9 cellular contexts compared by ENCODE assay signal in the genomic region with DNA sequence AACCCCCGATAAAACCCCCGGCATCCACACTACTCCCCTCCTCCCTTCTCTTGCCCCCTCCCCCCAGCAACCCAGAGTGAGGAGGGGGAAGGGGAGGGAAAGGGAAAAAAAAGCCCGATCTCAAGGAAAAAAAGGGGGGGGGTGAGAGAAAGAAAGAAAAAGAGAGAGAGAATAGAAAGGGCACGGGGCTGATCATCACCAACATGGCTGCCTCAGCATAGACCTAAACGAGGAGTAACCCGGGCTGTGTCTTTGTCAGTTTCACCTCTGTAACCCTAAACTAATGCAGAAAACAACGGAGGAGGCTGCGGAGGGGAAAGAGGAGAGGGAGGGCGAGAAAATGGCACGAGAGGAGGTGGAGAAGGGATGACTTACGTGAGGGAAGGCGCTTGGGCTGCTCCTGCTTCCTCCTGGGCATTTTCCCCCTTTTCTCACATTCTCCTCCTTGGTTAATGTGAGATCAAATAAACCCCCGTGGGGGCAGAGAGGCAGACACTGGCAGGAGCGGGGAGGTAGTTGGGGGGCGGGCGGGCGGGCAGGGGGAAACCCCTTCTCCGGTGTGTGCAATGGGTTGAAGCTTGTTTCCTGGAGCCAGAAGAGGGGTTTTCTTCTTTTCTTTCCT. TPM values are rescaled to one million over a fixed set of nuclear protein-coding genes. Genes with fewer than 3 reads are reported as not detected.
DNase-seq lines count a peak whose midpoint lies in the region; ATAC-seq, FAIRE-seq and TF ChIP-seq lines count a peak whose summit lies in the region.
"Had no signal": no experiment of that assay in that cellular context is flagged by ENCODE, and none has a peak within 500 bp of the region (broad histone marks: within the 10 kb centered on the region; RNA-seq: fewer than 3 reads in every experiment).

No MANE protein-coding gene starts in this region.

- H3K36me3 ChIP-seq in HUES6 (ENCODE audit: control insufficient read depth, insufficient read depth, low read length) (no peaks in the 10 kb centered on the region), WERI-Rb-1 (no peaks in the 10 kb centered on the region)

- no peaks in the 10 kb centered on the region for H3K9me3 ChIP-seq in HUES6 (ENCODE audit: control insufficient read depth, insufficient read depth, low read depth, low read length)
- H3K9me3 ChIP-seq in WERI-Rb-1 (ENCODE audit: severe bottlenecking): no peaks in the 10 kb centered on the region

- H3K9ac ChIP-seq in HUES6 (ENCODE audit: low read length): peak overlapping the region; percentile 99

- H3K4me3 ChIP-seq in HUES6 (ENCODE audit: low read depth, low read length) (peak overlapping the region; percentile 97), WERI-Rb-1 (ENCODE audit: low read depth, low read length) (peak overlapping the region; percentile 97)

- FAIRE-seq in GM12892 (lab: Jason Lieb, UNC): peak; percentile 30
- FAIRE-seq: islet of Langerhans had no signal

- no peaks in the 10 kb centered on the region for H3K27me3 ChIP-seq in HUES6 (ENCODE audit: control insufficient read depth, insufficient read depth, low read length)
- H3K27me3 ChIP-seq in WERI-Rb-1 (ENCODE audit: insufficient read depth, low read depth, severe bottlenecking): no peaks in the 10 kb centered on the region

- DNase-seq in GM12892 (ENCODE audit: insufficient read length): peak; percentile 29
- peak; percentile 32 for DNase-seq in WERI-Rb-1
- DNase-seq in central memory CD4-positive, alpha-beta T cell: peak; percentile 58
- DNase-seq in left lobe of liver (ENCODE audit: low spot score): no peak
- peak; percentile 59 for DNase-seq in stimulated activated CD4-positive, alpha-beta T cell treated with anti-CD3 and anti-CD28 coated beads, Interleukin-4, amount 100 ng/mL, for 24 hours
- no peak for DNase-seq in cortex of kidney (lab: John Stamatoyannopoulos, UW)
- no peak for DNase-seq in NK-92 treated with Interleukin-12 subunit alpha and Interleukin-12 subunit beta, amount 100 ng/mL, for 24 hours (lab: John Stamatoyannopoulos, UW)

- peak overlapping the region; percentile 90 for H3K27ac ChIP-seq in HUES6 (ENCODE audit: low read depth, low read length)
- peak overlapping the region; percentile 96 for H3K27ac ChIP-seq in WERI-Rb-1

- TF ChIP-seq POLR2A in GM12892 (IDR thresholded peaks at IDR 0.05; ENCODE audit: low read depth, low read length): 0 out of 2 replicates have a peak, but pooled peaks have one; percentile 31

- peak; percentile 34 for ATAC-seq in left lobe of liver

- TF ChIP-seq CTCF in WERI-Rb-1 (IDR thresholded peaks at IDR 0.05; ENCODE audit: low read depth, low read length): no peak

- H3K4me1 ChIP-seq in HUES6 (ENCODE audit: control insufficient read depth, insufficient read depth, low read length): peaks cover 31% of the 10 kb centered on the region

RNA-seq across cellular contexts. Expression of a gene that starts 0.5 kb away (rescaled TPM):
- polyA plus RNA-seq in GM12892 (2012; ENCODE audit: missing spikeins): 17.9 TPM
- total RNA-seq in left lobe of liver: 0.81 TPM

Comparison
In these comparisons a context has a peak if more than half of its experiments do, and no peak if none do; other contexts are left out.
1. DNase-seq: peak in GM12892 (single experiment), WERI-Rb-1 (single experiment), central memory CD4-positive, alpha-beta T cell (single experiment) and stimulated activated CD4-positive, alpha-beta T cell treated with anti-CD3 and anti-CD28 coated beads, Interleukin-4, amount 100 ng/mL, for 24 hours (single experiment); none in left lobe of liver (single experiment), cortex of kidney (single experiment) and NK-92 treated with Interleukin-12 subunit alpha and Interleukin-12 subunit beta, amount 100 ng/mL, for 24 hours (single experiment).